In genomic region chr20:52991783-52992182, GRCh38 we compare ENCODE assay signal across 20 cellular contexts. TPM values are rescaled to one million over a fixed set of nuclear protein-coding genes. Genes with fewer than 3 reads are reported as not detected.
"Had no signal": no experiment of that assay in that cellular context is flagged by ENCODE, and none has a peak within 500 bp of the region (broad histone marks: within the 10 kb centered on the region; RNA-seq: fewer than 3 reads in every experiment).

No MANE protein-coding gene starts in this region.

- H3K4me3 Mint-ChIP-seq: activated B cell treated with CpG ODN at 0.5 μM for 24 hours; activated CD8-positive, alpha-beta T cell treated with anti-CD3 and anti-CD28 coated beads for 36 hours; activated naive CD4-positive, alpha-beta T cell treated with anti-CD3 and anti-CD28 coated beads, Interleukin-2, amount 50 U/mL, for 24 hours; activated T-cell treated with anti-CD3 and anti-CD28 coated beads, Interleukin-2, amount 50 U/mL, for 4 hours; mesothelial cell of epicardium; neural crest cell; T-helper 17 cell had no signal

- H3K9me3 Mint-ChIP-seq: activated B cell treated with CpG ODN at 0.5 μM for 24 hours; activated CD8-positive, alpha-beta T cell treated with anti-CD3 and anti-CD28 coated beads for 36 hours; activated naive CD4-positive, alpha-beta T cell treated with anti-CD3 and anti-CD28 coated beads, Interleukin-2, amount 50 U/mL, for 24 hours; activated T-cell treated with anti-CD3 and anti-CD28 coated beads, Interleukin-2, amount 50 U/mL, for 4 hours; mesothelial cell of epicardium; neural crest cell had no signal

- H3K27ac ChIP-seq: colonic mucosa had no signal

- H3K27me3 Mint-ChIP-seq: activated B cell treated with CpG ODN at 0.5 μM for 24 hours; activated naive CD4-positive, alpha-beta T cell treated with anti-CD3 and anti-CD28 coated beads, Interleukin-2, amount 50 U/mL, for 24 hours had no signal

- H3K4me1 ChIP-seq: colonic mucosa had no signal

- H3K4me3 ChIP-seq: adrenal gland, colonic mucosa, suprapubic skin had no signal

- FAIRE-seq: endothelial cell of umbilical vein, kidney had no signal

- DNase-seq: activated B cell treated with CpG ODN at 0.5 μM for 24 hours; activated CD4-positive, alpha-beta T cell treated with anti-CD3 and anti-CD28 coated beads for 48 hours; activated CD8-positive, alpha-beta T cell treated with anti-CD3 and anti-CD28 coated beads for 36 hours; activated effector memory CD4-positive, alpha-beta T cell treated with Interleukin-2 at 50 U/mL for 16 hours; activated T-cell treated with anti-CD3 and anti-CD28 coated beads, Interleukin-2, amount 50 U/mL, for 4 hours; central memory CD4-positive, alpha-beta T cell; colonic mucosa; kidney; stimulated activated CD4-positive, alpha-beta T cell treated with anti-CD3 and anti-CD28 coated beads, Interleukin-4, amount 100 ng/mL, for 1 hour; stimulated activated naive CD4-positive, alpha-beta T cell; T-helper 17 cell; trophoblast cell had no signal

- H3K9me3 ChIP-seq: adrenal gland, colonic mucosa, suprapubic skin had no signal

- H3K27ac Mint-ChIP-seq: activated B cell treated with CpG ODN at 0.5 μM for 24 hours; activated CD8-positive, alpha-beta T cell treated with anti-CD3 and anti-CD28 coated beads for 36 hours; activated naive CD4-positive, alpha-beta T cell treated with anti-CD3 and anti-CD28 coated beads, Interleukin-2, amount 50 U/mL, for 24 hours; mesothelial cell of epicardium; T-helper 17 cell had no signal

- ATAC-seq: activated CD8-positive, alpha-beta T cell treated with anti-CD3 and anti-CD28 coated beads for 36 hours; activated T-cell treated with anti-CD3 and anti-CD28 coated beads, Interleukin-2, amount 50 U/mL, for 4 hours; T-helper 17 cell had no signal

- H3K36me3 ChIP-seq: adrenal gland, colonic mucosa, suprapubic skin had no signal

- H3K27me3 ChIP-seq: adrenal gland, colonic mucosa, suprapubic skin had no signal

- H3K4me1 Mint-ChIP-seq: activated B cell treated with CpG ODN at 0.5 μM for 24 hours had no signal

RNA-seq across cellular contexts. Expression of gene TSHZ2, which starts 19.6 kb away (rescaled TPM):
- total RNA-seq: endothelial cell of umbilical vein, osteocyte, pulmonary artery endothelial cell had no signal
- polyA plus RNA-seq: endothelial cell of umbilical vein had no signal
